ENCODE assay signal across 8 cellular contexts in the genomic region with DNA sequence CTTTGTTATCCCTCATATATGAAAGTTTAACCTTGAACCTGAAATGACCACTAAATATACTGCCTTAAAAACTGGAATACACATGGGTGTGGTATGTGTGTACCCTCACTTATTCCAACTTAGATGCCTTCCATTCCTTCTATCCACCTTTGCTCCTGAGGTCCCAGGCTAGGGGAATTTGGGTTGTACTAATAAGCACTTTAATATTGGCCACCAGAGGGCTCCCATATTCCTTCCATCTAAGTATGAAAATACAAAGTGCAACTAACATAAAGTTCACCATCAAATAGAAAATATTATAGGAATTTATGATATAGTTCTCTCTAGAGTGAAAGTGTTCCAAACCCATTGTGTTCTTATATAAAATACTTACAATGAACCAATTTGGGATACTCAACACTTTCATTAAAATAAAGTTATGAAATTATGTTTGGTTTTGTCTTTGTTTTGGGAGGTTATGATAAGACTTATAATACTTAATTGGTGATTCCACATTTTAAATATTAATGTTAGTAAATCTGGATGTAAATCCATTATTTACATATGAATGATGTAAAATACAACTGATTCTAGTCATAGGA.
DNase-seq lines count a peak whose midpoint lies in the region; ATAC-seq and TF ChIP-seq lines count a peak whose summit lies in the region.

No MANE protein-coding gene starts in this region.

- H3K9me3 Mint-ChIP-seq in CD4-positive, alpha-beta memory T cell = peaks cover 0 to 3% (median 0%) of the 10 kb centered on the region in 8 donors
- no peaks in the 10 kb centered on the region for H3K9me3 Mint-ChIP-seq in effector memory CD8-positive, alpha-beta T cell

- ATAC-seq in GM18870 (IDR thresholded peaks at IDR 0.05; ENCODE audit: unreplicated experiment) (peak; percentile 59), Panc1 (peak; percentile 72), mucosa of descending colon (peak; percentile 43)
- ATAC-seq in effector memory CD8-positive, alpha-beta T cell (replicated peaks) = peak; percentile 47

- peak in 4 of 5 donors; percentile 32 to 34 (median 32) for DNase-seq in CD4-positive, alpha-beta memory T cell
- DNase-seq in KBM-7 (peak; percentile 39), Panc1 (ENCODE audit: low read depth, low spot score) (no peak), mucosa of descending colon (peak in 1 of 3 donors; percentile 73), sigmoid colon (no peak)
- peak; percentile 11 to 30 (median 24) for DNase-seq in effector memory CD8-positive, alpha-beta T cell
- no peak for DNase-seq in effector CD8-positive, alpha-beta T cell (lab: John Stamatoyannopoulos, UW)

- POLR2A ChIA-PET in CD4-positive, alpha-beta memory T cell (lab: Charles Lee; ENCODE audit: partially characterized antibody) = interaction anchor here (0.6 kb wide), 1 partner anchor 242 kb away, joined by 3 read pairs; no protein-coding TSS in a partner anchor
- POLR2A ChIA-PET in Panc1 (lab: Charles Lee) = no interaction called here

- no peak overlapping the region for H3K27ac Mint-ChIP-seq in CD4-positive, alpha-beta memory T cell
- H3K27ac Mint-ChIP-seq in effector memory CD8-positive, alpha-beta T cell = no peak overlapping the region

- H3K4me1 Mint-ChIP-seq in CD4-positive, alpha-beta memory T cell = peaks cover 7 to 13% (median 10%) of the 10 kb centered on the region in 4 donors
- H3K4me1 Mint-ChIP-seq in effector memory CD8-positive, alpha-beta T cell (ENCODE audit: low read depth in 2 of 2) = peaks cover 3 to 10% of the 10 kb centered on the region in 2 donors

- no peak for TF ChIP-seq EP300 in sigmoid colon (IDR thresholded peaks at IDR 0.05)

- H3K27me3 Mint-ChIP-seq in CD4-positive, alpha-beta memory T cell = peaks cover 0 to 2% of the 10 kb centered on the region in 2 donors
- H3K27me3 Mint-ChIP-seq in effector memory CD8-positive, alpha-beta T cell = peaks cover 0 to 13% of the 10 kb centered on the region in 2 donors

- no peak for TF ChIP-seq POLR2A in sigmoid colon (IDR thresholded peaks at IDR 0.05)

- intact Hi-C loops in CD4-positive, alpha-beta memory T cell (cut with micrococcal nuclease) = loop anchor here (1.0 to 2.0 kb wide), 3 partner anchors 243 to 1042 kb away; no protein-coding TSS in a partner anchor
- intact Hi-C loops in Panc1 (cut with micrococcal nuclease; ENCODE audit: unreplicated experiment) = loop anchor here (1.0 kb wide), 1 partner anchor 243 kb away; no protein-coding TSS in a partner anchor
- intact Hi-C loops in mucosa of descending colon (cut with DNase I, micrococcal nuclease) = loop anchor here in 1 of 2 donors (10.0 kb wide), 1 partner anchor 240 kb away; no protein-coding TSS in a partner anchor
- intact Hi-C loops in sigmoid colon (cut with DNase I) = no loop called here

- no peaks in the 10 kb centered on the region for H3K36me3 ChIP-seq in CD4-positive, alpha-beta memory T cell (ENCODE audit: insufficient read depth, low read length)
- H3K36me3 ChIP-seq in Panc1 (ENCODE audit: control insufficient read depth, insufficient read depth, low read length) (no peaks in the 10 kb centered on the region; the same call in 1 of the 2 replicates), mucosa of descending colon (ENCODE audit: low read depth) (no peaks in the 10 kb centered on the region), sigmoid colon (no peaks in the 10 kb centered on the region)

- H3K4me3 Mint-ChIP-seq in CD4-positive, alpha-beta memory T cell = no peak overlapping the region
- no peak overlapping the region for H3K4me3 Mint-ChIP-seq in effector memory CD8-positive, alpha-beta T cell

- peaks cover 12% of the 10 kb centered on the region for H3K4me1 ChIP-seq in CD4-positive, alpha-beta memory T cell (ENCODE audit: insufficient read depth, low read length)
- H3K4me1 ChIP-seq in Panc1 (ENCODE audit: control insufficient read depth, insufficient read depth, low read length) (no peaks in the 10 kb centered on the region; the same call in 1 of the 2 replicates), mucosa of descending colon (ENCODE audit: low read depth) (no peaks in the 10 kb centered on the region), sigmoid colon (no peaks in the 10 kb centered on the region)

- in situ Hi-C loops in KBM-7 (cut with MboI; ENCODE audit: low pct_unique_long_range_greater_than_20kb, low sequenced_read_pairs) (no loop called here), Panc1 (cut with HindIII; ENCODE audit: low pct_unique_long_range_greater_than_20kb, low sequenced_read_pairs) (no loop called here)

- H3K4me3 ChIP-seq in CD4-positive, alpha-beta memory T cell (ENCODE audit: low read length in 2 of 2) = no peak overlapping the region
- no peak overlapping the region for H3K4me3 ChIP-seq in Panc1 (ENCODE audit: low read depth in 2 of 2, low read length in 2 of 2)
- no peak overlapping the region for H3K4me3 ChIP-seq in mucosa of descending colon
- H3K4me3 ChIP-seq in sigmoid colon = no peak overlapping the region

- H3K27ac ChIP-seq in CD4-positive, alpha-beta memory T cell (ENCODE audit: low read depth, low read length) = no peak overlapping the region
- H3K27ac ChIP-seq in Panc1 (ENCODE audit: low read length) (no peak overlapping the region), sigmoid colon (no peak overlapping the region)

- H3K27me3 ChIP-seq in CD4-positive, alpha-beta memory T cell (ENCODE audit: insufficient read depth, low read length) = no peaks in the 10 kb centered on the region
- H3K27me3 ChIP-seq in Panc1 (ENCODE audit: control insufficient read depth, insufficient read depth, low read length) (no peaks in the 10 kb centered on the region), sigmoid colon (no peaks in the 10 kb centered on the region)

- CTCF ChIA-PET in CD4-positive, alpha-beta memory T cell (lab: Charles Lee; ENCODE audit: partially characterized antibody) = interaction anchor here (0.7 to 1.8 kb wide), 7 partner anchors 10 to 1043 kb away, joined by 3 to 24 read pairs (median 5); no protein-coding TSS in a partner anchor
- CTCF ChIA-PET in Panc1 (lab: Charles Lee) = interaction anchor here (0.8 kb wide), 1 partner anchor 243 kb away, joined by 4 read pairs; no protein-coding TSS in a partner anchor

- H3K36me3 Mint-ChIP-seq in CD4-positive, alpha-beta memory T cell = no peaks in the 10 kb centered on the region
- H3K36me3 Mint-ChIP-seq in effector memory CD8-positive, alpha-beta T cell (ENCODE audit: insufficient read depth) = no peaks in the 10 kb centered on the region

- H3K9me3 ChIP-seq in CD4-positive, alpha-beta memory T cell (ENCODE audit: control insufficient read depth in 1 of 2, low read length in 2 of 2) = no peaks in the 10 kb centered on the region
- H3K9me3 ChIP-seq in Panc1 (ENCODE audit: control insufficient read depth, insufficient read depth, low read depth, low read length) = no peaks in the 10 kb centered on the region
- H3K9me3 ChIP-seq in mucosa of descending colon = no peaks in the 10 kb centered on the region
- H3K9me3 ChIP-seq in sigmoid colon = no peaks in the 10 kb centered on the region

- TF ChIP-seq CTCF in Panc1 (IDR thresholded peaks at IDR 0.05) (peak; percentile 58; the same call in 1 of the 2 replicates), mucosa of descending colon (IDR thresholded peaks at IDR 0.05) (no peak), sigmoid colon (IDR thresholded peaks at IDR 0.05) (peak in 2 of 4 experiments; percentile 21 to 27)

- no TSS peak for BruUV-seq in Panc1 (replicated peaks; lab: Mats Ljungman, UMichigan)

Comparison
In these comparisons a context has a peak if more than half of its experiments do, and no peak if none do; other contexts are left out.
1. DNase-seq: peak in CD4-positive, alpha-beta memory T cell (4 of 5), KBM-7 (single experiment) and effector memory CD8-positive, alpha-beta T cell (3 of 3); none in Panc1 (single experiment), sigmoid colon (single experiment) and effector CD8-positive, alpha-beta T cell (single experiment).
2. Peak in every context shown above with its lines, with median percentiles within 50 percentile points of each other: ATAC-seq.